25 cellular contexts compared by ENCODE assay signal in the genomic region with DNA sequence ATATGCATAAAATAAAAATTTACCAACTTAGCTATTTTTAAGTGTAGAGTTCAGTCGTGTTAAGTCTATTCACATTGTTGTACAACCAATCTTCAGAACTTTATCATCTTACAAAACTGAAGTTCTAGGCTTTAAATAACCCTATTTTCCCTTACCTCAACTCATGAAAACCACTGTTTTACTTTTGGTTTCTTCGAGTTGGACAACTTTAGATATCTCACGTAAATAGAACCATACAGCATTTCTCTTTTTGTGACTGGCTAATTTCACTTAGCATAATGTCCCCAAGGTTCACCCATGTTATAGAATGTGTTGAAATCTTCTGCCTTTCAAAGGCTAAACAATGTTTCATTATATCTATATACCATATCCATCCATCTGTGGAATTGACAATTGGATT.
"Had no signal": no experiment of that assay in that cellular context is flagged by ENCODE, and none has a peak within 500 bp of the region (broad histone marks: within the 10 kb centered on the region; RNA-seq: fewer than 3 reads in every experiment).

No MANE protein-coding gene starts in this region.

- H3K9me2 ChIP-seq: SK-N-SH had no signal

- H3K9me3 ChIP-seq: breast epithelium, Peyer's patch, SJCRH30, SK-N-SH had no signal

- H3K27ac ChIP-seq: breast epithelium, coronary artery, Peyer's patch, RWPE1, SJCRH30, WERI-Rb-1 had no signal

- H3K27me3 ChIP-seq: breast epithelium, Peyer's patch, SJCRH30 had no signal

- ATAC-seq: activated CD8-positive, alpha-beta T cell treated with anti-CD3 and anti-CD28 coated beads for 36 hours had no signal

- H3K4me1 ChIP-seq: breast epithelium, Peyer's patch, SJCRH30 had no signal

- H3K36me3 ChIP-seq: breast epithelium, Peyer's patch, SJCRH30, WERI-Rb-1 had no signal

- H3K4me2 ChIP-seq: SK-N-SH had no signal

- H3K9ac ChIP-seq: SK-N-SH had no signal

- H3K4me3 ChIP-seq: breast epithelium, coronary artery, Peyer's patch, SJCRH30 had no signal

- DNase-seq: activated CD4-positive, alpha-beta T cell treated with anti-CD3 and anti-CD28 coated beads for 4 hours; activated CD8-positive, alpha-beta memory T cell treated with anti-CD3 and anti-CD28 coated beads, Interleukin-2, amount 50 U/mL, for 4 hours; activated CD8-positive, alpha-beta T cell treated with anti-CD3 and anti-CD28 coated beads for 36 hours; activated naive CD4-positive, alpha-beta T cell treated with anti-CD3 and anti-CD28 coated beads, Interleukin-2, amount 50 U/mL, for 16 hours; activated naive CD8-positive, alpha-beta T cell treated with anti-CD3 and anti-CD28 coated beads, Interleukin-2, amount 10 ng/mL, durations not matched to agents 7 days and 5 days; aorta; caudate nucleus; Karpas-422; NCI-H1092; NCI-H1417; NCI-H1930; NCI-H2171; NCI-H226; NCI-H526 treated with DMSO at 0.1 percent for 48 hours; NCI-H82; NK-92 treated with Interleukin-12 subunit alpha and Interleukin-12 subunit beta, amount 100 ng/mL, for 24 hours; Peyer's patch; Right ventricle myocardium superior; SJCRH30; SK-N-SH; T-helper 1 cell; WERI-Rb-1 had no signal
